Comparison of ENCODE assay signal across 1 cellular context in the genomic region with DNA sequence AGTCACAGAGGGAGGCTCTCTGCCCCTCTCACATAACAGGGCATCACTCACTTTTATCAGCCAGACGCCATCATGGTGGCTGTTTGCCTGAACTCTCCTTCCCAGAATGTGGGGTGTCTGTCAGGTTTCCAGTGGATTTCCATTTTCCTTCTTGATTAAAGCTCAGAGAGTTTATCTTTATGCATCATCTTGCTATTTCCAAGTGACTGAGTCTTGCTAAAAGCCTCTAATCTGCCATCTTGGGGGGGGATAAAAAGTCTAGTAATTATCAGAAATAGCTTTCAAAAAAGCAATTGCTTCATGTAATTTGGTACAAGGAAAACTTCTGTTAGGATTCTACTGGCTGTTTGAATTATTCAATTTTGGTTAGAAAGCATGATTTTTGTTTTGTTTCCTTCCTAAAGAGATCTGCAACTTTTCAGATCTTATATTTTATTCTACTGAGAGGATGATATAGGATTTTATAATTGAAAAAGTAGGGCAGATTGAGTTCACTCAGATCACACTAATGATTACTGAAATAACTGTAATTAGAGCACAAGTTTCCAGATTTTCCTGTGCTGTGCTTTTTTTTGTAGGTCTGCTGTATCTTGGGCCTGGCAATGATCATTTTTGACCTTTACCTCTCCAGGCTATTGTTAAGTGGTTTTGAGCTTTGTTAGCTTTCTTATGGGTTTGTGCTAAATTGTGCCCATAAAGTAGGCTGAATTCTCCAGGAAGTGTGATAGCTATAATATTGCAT.
TF ChIP-seq lines count a peak whose summit lies in the region.

No MANE protein-coding gene starts in this region.

TF ChIP-seq in H1, 55 proteins besides CTCF, POLR2A, EP300 and RAD21:
- TF ChIP-seq TEAD4 (IDR thresholded peaks at IDR 0.05; ENCODE audit: low read depth, low read length) (no peak), POU5F1 (IDR thresholded peaks at IDR 0.05; ENCODE audit: low read depth, low read length) (no peak), SRF (IDR thresholded peaks at IDR 0.05; ENCODE audit: low read depth, low read length) (no peak), RFX5 (IDR thresholded peaks at IDR 0.05; ENCODE audit: borderline replicate concordance, low read depth, low read length) (no peak), KDM4A (IDR thresholded peaks at IDR 0.05; ENCODE audit: low read depth, low read length, severe bottlenecking) (no peak), EGR1 (IDR thresholded peaks at IDR 0.05; ENCODE audit: borderline replicate concordance, low read depth, low read length) (no peak), CHD2 (IDR thresholded peaks at IDR 0.05; ENCODE audit: low read length) (no peak), POLR2AphosphoS5 (IDR thresholded peaks at IDR 0.05; ENCODE audit: low read depth, low read length) (no peak), E2F6 (IDR thresholded peaks at IDR 0.05) (no peak), ZNF274 (IDR thresholded peaks at IDR 0.05; ENCODE audit: borderline replicate concordance, extremely low read depth, low read length) (no peak), ATF2 (IDR thresholded peaks at IDR 0.05; ENCODE audit: low read length) (no peak), TAF1 (IDR thresholded peaks at IDR 0.05; ENCODE audit: low read depth, low read length) (no peak), JUND (IDR thresholded peaks at IDR 0.05; ENCODE audit: low read length) (no peak), MAFK (IDR thresholded peaks at IDR 0.05; ENCODE audit: low read depth, low read length) (no peak), SIRT6 (IDR thresholded peaks at IDR 0.05; ENCODE audit: low read length) (no peak), RBBP5 (IDR thresholded peaks at IDR 0.05; ENCODE audit: borderline replicate concordance, low read depth, low read length) (no peak), NANOG (IDR thresholded peaks at IDR 0.05; ENCODE audit: insufficient read depth, low read depth, low read length, poor library complexity, severe bottlenecking) (no peak), EZH2 (IDR thresholded peaks at IDR 0.05; ENCODE audit: low read depth, low read length, severe bottlenecking) (no peak), KDM1A (IDR thresholded peaks at IDR 0.05; ENCODE audit: borderline replicate concordance, low read length) (no peak)
